8 cellular contexts compared by ENCODE assay signal in the genomic region with DNA sequence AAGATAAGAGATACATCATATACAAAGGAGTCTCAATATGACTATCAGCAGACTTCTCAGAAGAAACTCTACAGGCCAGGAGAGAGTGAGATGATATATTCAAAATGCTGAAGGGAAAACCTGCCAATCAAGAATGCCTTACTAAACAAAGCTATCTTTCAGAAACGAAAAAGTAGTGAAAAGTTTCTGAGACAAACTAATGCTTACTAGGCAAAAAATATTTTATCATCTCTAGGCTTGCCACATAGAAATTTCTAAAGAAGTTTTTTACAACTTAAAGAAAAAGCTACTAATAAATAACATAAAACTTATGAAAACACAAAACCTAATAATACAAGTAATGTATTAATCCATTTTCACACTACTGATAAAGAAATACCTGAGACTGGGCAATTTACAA.
"Had no signal": no experiment of that assay in that cellular context is flagged by ENCODE, and none has a peak within 500 bp of the region (broad histone marks: within the 10 kb centered on the region; RNA-seq: fewer than 3 reads in every experiment).

No MANE protein-coding gene starts in this region.

- H3K4me1 Mint-ChIP-seq: GM23338, H9 had no signal

- H3K4me3 Mint-ChIP-seq: GM23338, H9 had no signal

- ATAC-seq: GM23338 had no signal

- FAIRE-seq: H1, H54, HTR-8/SVneo had no signal

- H3K4me2 ChIP-seq: GM23338, KMS-11 had no signal

- H2AFZ ChIP-seq: GM23338 had no signal

- H3K27ac Mint-ChIP-seq: GM23338, H9 had no signal

- H3K27ac ChIP-seq: KMS-11 had no signal

- H3K4me3 ChIP-seq: GM23338 had no signal

- H3K9ac ChIP-seq: KMS-11 had no signal

- DNase-seq: H9, HCEC 1CT, KBM-7 had no signal
